1 cellular context compared by ENCODE assay signal in genomic region chr15:89087830-89088604, GRCh38.
A peak's percentile ranks its signal among the peaks of the same experiment; 100 is the strongest.
TF ChIP-seq lines count a peak whose summit lies in the region.

A gene with protein sequence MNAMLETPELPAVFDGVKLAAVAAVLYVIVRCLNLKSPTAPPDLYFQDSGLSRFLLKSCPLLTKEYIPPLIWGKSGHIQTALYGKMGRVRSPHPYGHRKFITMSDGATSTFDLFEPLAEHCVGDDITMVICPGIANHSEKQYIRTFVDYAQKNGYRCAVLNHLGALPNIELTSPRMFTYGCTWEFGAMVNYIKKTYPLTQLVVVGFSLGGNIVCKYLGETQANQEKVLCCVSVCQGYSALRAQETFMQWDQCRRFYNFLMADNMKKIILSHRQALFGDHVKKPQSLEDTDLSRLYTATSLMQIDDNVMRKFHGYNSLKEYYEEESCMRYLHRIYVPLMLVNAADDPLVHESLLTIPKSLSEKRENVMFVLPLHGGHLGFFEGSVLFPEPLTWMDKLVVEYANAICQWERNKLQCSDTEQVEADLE (plus strand): TSS chr15:89088456. CDS start chr15:89116328, 27,872 bp downstream.

TF ChIP-seq in HepG2, 621 proteins besides CTCF, POLR2A, EP300 and RAD21 (continued from another document and continues in another):
- TF ChIP-seq, protein P1, sequence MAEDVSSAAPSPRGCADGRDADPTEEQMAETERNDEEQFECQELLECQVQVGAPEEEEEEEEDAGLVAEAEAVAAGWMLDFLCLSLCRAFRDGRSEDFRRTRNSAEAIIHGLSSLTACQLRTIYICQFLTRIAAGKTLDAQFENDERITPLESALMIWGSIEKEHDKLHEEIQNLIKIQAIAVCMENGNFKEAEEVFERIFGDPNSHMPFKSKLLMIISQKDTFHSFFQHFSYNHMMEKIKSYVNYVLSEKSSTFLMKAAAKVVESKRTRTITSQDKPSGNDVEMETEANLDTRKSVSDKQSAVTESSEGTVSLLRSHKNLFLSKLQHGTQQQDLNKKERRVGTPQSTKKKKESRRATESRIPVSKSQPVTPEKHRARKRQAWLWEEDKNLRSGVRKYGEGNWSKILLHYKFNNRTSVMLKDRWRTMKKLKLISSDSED (CRISPR knock-in tag; IDR thresholded peaks at IDR 0.05) = no peak
- TF ChIP-seq ARNT (IDR thresholded peaks at IDR 0.05) (no peak), NR2F6 (IDR thresholded peaks at IDR 0.05) (peak; percentile 76), NR2F6 (CRISPR knock-in tag; IDR thresholded peaks at IDR 0.05) (peak; percentile 73), ZNF879 (CRISPR knock-in tag; IDR thresholded peaks at IDR 0.05) (peak; percentile 41; the same call in 1 of the 2 replicates), ZNF207 (IDR thresholded peaks at IDR 0.05; ENCODE audit: borderline replicate concordance) (no peak), GZF1 (CRISPR knock-in tag; IDR thresholded peaks at IDR 0.05) (0 out of 2 replicates have a peak, but pooled peaks have one; percentile 58), IKZF1 (IDR thresholded peaks at IDR 0.05) (no peak), RERE (CRISPR knock-in tag; IDR thresholded peaks at IDR 0.05; ENCODE audit: low read depth) (0 out of 2 replicates have a peak, but pooled peaks have one; percentile 26), ZNF138 (CRISPR knock-in tag; IDR thresholded peaks at IDR 0.05; ENCODE audit: low read depth) (no peak), ZNF333 (CRISPR knock-in tag; IDR thresholded peaks at IDR 0.05; ENCODE audit: borderline replicate concordance) (no peak), ZBTB38 (CRISPR knock-in tag; IDR thresholded peaks at IDR 0.05) (peak; percentile 23; the same call in 1 of the 2 replicates), MED8 (CRISPR knock-in tag; IDR thresholded peaks at IDR 0.05; ENCODE audit: insufficient replicate concordance) (no peak), ZNF224 (CRISPR knock-in tag; IDR thresholded peaks at IDR 0.05) (no peak), ZBTB25 (CRISPR knock-in tag; IDR thresholded peaks at IDR 0.05) (0 out of 2 replicates have a peak, but pooled peaks have one; percentile 27), U2AF1 (optimal IDR thresholded peaks at IDR 0.05; ENCODE audit: low read depth, low read length) (no peak), ZNF326 (CRISPR knock-in tag; IDR thresholded peaks at IDR 0.05; ENCODE audit: borderline replicate concordance) (no peak), MTF1 (CRISPR knock-in tag; IDR thresholded peaks at IDR 0.05) (no peak), TCF7 (IDR thresholded peaks at IDR 0.05; ENCODE audit: low read depth) (peak; percentile 76), ZNF672 (CRISPR knock-in tag; IDR thresholded peaks at IDR 0.05) (no peak), ZNF253 (CRISPR knock-in tag; IDR thresholded peaks at IDR 0.05; ENCODE audit: borderline replicate concordance) (no peak; the same call in 1 of the 2 replicates), SP140L (CRISPR knock-in tag; IDR thresholded peaks at IDR 0.05; ENCODE audit: borderline replicate concordance) (no peak), MXD3 (CRISPR knock-in tag; IDR thresholded peaks at IDR 0.05) (0 out of 2 replicates have a peak, but pooled peaks have one; percentile 4), HNF4G (IDR thresholded peaks at IDR 0.05; ENCODE audit: borderline replicate concordance, low read depth, low read length) (no peak), HNF4G (CRISPR knock-in tag; IDR thresholded peaks at IDR 0.05; ENCODE audit: borderline replicate concordance, low read depth) (no peak), ZNF337 (CRISPR knock-in tag; IDR thresholded peaks at IDR 0.05; ENCODE audit: borderline replicate concordance, low read depth) (no peak), ZNF605 (CRISPR knock-in tag; IDR thresholded peaks at IDR 0.05) (peak; percentile 63), HOMEZ (CRISPR knock-in tag; IDR thresholded peaks at IDR 0.05; ENCODE audit: low read depth) (0 out of 2 replicates have a peak, but pooled peaks have one; percentile 42), ZFP36L2 (CRISPR knock-in tag; IDR thresholded peaks at IDR 0.05) (no peak)
- TF ChIP-seq, protein P2, sequence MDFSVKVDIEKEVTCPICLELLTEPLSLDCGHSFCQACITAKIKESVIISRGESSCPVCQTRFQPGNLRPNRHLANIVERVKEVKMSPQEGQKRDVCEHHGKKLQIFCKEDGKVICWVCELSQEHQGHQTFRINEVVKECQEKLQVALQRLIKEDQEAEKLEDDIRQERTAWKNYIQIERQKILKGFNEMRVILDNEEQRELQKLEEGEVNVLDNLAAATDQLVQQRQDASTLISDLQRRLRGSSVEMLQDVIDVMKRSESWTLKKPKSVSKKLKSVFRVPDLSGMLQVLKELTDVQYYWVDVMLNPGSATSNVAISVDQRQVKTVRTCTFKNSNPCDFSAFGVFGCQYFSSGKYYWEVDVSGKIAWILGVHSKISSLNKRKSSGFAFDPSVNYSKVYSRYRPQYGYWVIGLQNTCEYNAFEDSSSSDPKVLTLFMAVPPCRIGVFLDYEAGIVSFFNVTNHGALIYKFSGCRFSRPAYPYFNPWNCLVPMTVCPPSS (IDR thresholded peaks at IDR 0.05) = no peak
- TF ChIP-seq, protein P3, sequence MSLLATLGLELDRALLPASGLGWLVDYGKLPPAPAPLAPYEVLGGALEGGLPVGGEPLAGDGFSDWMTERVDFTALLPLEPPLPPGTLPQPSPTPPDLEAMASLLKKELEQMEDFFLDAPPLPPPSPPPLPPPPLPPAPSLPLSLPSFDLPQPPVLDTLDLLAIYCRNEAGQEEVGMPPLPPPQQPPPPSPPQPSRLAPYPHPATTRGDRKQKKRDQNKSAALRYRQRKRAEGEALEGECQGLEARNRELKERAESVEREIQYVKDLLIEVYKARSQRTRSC (CRISPR knock-in tag; IDR thresholded peaks at IDR 0.05; ENCODE audit: low read depth) = peak; percentile 7; the same call in 1 of the 2 replicates
- TF ChIP-seq, protein P4, sequence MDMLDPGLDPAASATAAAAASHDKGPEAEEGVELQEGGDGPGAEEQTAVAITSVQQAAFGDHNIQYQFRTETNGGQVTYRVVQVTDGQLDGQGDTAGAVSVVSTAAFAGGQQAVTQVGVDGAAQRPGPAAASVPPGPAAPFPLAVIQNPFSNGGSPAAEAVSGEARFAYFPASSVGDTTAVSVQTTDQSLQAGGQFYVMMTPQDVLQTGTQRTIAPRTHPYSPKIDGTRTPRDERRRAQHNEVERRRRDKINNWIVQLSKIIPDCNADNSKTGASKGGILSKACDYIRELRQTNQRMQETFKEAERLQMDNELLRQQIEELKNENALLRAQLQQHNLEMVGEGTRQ (IDR thresholded peaks at IDR 0.05; ENCODE audit: low read depth, low read length) = no peak
- TF ChIP-seq, protein P4 (CRISPR knock-in tag; IDR thresholded peaks at IDR 0.05; ENCODE audit: borderline replicate concordance) = no peak
- TF ChIP-seq, protein P5, sequence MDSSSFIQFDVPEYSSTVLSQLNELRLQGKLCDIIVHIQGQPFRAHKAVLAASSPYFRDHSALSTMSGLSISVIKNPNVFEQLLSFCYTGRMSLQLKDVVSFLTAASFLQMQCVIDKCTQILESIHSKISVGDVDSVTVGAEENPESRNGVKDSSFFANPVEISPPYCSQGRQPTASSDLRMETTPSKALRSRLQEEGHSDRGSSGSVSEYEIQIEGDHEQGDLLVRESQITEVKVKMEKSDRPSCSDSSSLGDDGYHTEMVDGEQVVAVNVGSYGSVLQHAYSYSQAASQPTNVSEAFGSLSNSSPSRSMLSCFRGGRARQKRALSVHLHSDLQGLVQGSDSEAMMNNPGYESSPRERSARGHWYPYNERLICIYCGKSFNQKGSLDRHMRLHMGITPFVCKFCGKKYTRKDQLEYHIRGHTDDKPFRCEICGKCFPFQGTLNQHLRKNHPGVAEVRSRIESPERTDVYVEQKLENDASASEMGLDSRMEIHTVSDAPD (CRISPR knock-in tag; IDR thresholded peaks at IDR 0.05) = no peak
- TF ChIP-seq, protein P6, sequence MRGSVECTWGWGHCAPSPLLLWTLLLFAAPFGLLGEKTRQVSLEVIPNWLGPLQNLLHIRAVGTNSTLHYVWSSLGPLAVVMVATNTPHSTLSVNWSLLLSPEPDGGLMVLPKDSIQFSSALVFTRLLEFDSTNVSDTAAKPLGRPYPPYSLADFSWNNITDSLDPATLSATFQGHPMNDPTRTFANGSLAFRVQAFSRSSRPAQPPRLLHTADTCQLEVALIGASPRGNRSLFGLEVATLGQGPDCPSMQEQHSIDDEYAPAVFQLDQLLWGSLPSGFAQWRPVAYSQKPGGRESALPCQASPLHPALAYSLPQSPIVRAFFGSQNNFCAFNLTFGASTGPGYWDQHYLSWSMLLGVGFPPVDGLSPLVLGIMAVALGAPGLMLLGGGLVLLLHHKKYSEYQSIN (CRISPR knock-in tag; IDR thresholded peaks at IDR 0.05; ENCODE audit: borderline replicate concordance) = no peak
- TF ChIP-seq, protein P7, sequence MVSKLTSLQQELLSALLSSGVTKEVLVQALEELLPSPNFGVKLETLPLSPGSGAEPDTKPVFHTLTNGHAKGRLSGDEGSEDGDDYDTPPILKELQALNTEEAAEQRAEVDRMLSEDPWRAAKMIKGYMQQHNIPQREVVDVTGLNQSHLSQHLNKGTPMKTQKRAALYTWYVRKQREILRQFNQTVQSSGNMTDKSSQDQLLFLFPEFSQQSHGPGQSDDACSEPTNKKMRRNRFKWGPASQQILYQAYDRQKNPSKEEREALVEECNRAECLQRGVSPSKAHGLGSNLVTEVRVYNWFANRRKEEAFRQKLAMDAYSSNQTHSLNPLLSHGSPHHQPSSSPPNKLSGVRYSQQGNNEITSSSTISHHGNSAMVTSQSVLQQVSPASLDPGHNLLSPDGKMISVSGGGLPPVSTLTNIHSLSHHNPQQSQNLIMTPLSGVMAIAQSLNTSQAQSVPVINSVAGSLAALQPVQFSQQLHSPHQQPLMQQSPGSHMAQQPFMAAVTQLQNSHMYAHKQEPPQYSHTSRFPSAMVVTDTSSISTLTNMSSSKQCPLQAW (CRISPR knock-in tag; IDR thresholded peaks at IDR 0.05) = peak; percentile 77
- TF ChIP-seq, protein P8, sequence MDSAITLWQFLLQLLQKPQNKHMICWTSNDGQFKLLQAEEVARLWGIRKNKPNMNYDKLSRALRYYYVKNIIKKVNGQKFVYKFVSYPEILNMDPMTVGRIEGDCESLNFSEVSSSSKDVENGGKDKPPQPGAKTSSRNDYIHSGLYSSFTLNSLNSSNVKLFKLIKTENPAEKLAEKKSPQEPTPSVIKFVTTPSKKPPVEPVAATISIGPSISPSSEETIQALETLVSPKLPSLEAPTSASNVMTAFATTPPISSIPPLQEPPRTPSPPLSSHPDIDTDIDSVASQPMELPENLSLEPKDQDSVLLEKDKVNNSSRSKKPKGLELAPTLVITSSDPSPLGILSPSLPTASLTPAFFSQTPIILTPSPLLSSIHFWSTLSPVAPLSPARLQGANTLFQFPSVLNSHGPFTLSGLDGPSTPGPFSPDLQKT (CRISPR knock-in tag; IDR thresholded peaks at IDR 0.05; ENCODE audit: borderline replicate concordance) = no peak
